Comparison of ENCODE assay signal across 16 cellular contexts in the genomic region with DNA sequence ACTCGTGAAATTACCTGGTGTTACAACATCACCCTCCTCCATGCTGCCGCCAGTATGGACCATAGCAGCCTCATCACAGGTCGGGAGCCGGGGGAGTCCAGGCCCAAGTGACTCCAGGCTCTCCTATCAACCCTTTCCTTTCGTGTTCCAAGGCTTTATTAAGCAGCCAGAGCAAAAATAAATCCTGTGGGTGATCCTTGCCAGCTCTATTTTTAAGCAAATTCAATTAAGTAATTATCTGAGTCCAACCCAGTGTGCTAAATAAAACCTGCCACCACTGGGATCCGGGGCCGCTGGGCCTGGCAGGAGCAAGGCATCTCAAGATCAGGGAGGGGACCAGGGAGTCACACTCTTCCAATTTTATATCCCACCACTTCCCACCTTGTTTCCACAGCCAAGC.
DNase-seq lines count a peak whose midpoint lies in the region; ATAC-seq and TF ChIP-seq lines count a peak whose summit lies in the region.
"Had no signal": no experiment of that assay in that cellular context is flagged by ENCODE, and none has a peak within 500 bp of the region (broad histone marks: within the 10 kb centered on the region; RNA-seq: fewer than 3 reads in every experiment).

No MANE protein-coding gene starts in this region.

- H3K9me3 ChIP-seq in heart left ventricle (no peaks in the 10 kb centered on the region), left ventricle myocardium inferior (replicated peaks) (no peaks in the 10 kb centered on the region)

- 46 to 49% (median 49%) methylated on average over 7 of the region's 7 CpGs for WGBS in heart left ventricle, 4 donors

- H3K4me1 ChIP-seq in heart left ventricle: peaks cover 0 to 3% (median 0%) of the 10 kb centered on the region in 12 donors
- no peaks in the 10 kb centered on the region for H3K4me1 ChIP-seq in left ventricle myocardium inferior

- intact Hi-C loops in heart left ventricle (cut with DNase I): loop anchor here in 1 of 10 donors (10.0 kb wide), 1 partner anchor 77 kb away; a partner anchor contains a TSS
- intact Hi-C loops in cardiac septum (cut with DNase I): no loop called here
- intact Hi-C loops in left ventricle myocardium inferior (cut with micrococcal nuclease): no loop called here

- ATAC-seq in heart left ventricle (peak; percentile 32 to 78 (median 60)), HG03342 (IDR thresholded peaks at IDR 0.05; ENCODE audit: unreplicated experiment) (no peak)

- TF ChIP-seq CTCF in heart left ventricle (IDR thresholded peaks at IDR 0.05) (no peak), left ventricle myocardium inferior (IDR thresholded peaks at IDR 0.05; ENCODE audit: borderline replicate concordance) (no peak)

- no peaks in the 10 kb centered on the region for H3K36me3 ChIP-seq in heart left ventricle
- no peaks in the 10 kb centered on the region for H3K36me3 ChIP-seq in left ventricle myocardium inferior

- DNase-seq in heart left ventricle (peak in 1 of 5 donors; percentile 27), cardiac septum (ENCODE audit: low spot score) (no peak), NCI-H82 (lab: John Stamatoyannopoulos, UW) (peak; percentile 55), left ventricle myocardium inferior (peak; percentile 15), NCI-H226 (no peak)
- DNase-seq: C1 segment of cervical spinal cord; Calu3; CD4-positive, alpha-beta memory T cell; COR-L47; DMS53; DMS79 treated with DMSO at 0.1 percent for 48 hours; GF-D8; GM23248; H7; HCEC 1CT had no signal

- H3K4me3 ChIP-seq in heart left ventricle (no peak overlapping the region), left ventricle myocardium inferior (no peak overlapping the region)
- H3K4me3 ChIP-seq: GM23248 had no signal

- H3K27me3 ChIP-seq in heart left ventricle (peaks cover 0 to 12% (median 0%) of the 10 kb centered on the region in 9 donors), left ventricle myocardium inferior (ENCODE audit: low read depth) (no peaks in the 10 kb centered on the region)

- no peak overlapping the region for H3K27ac ChIP-seq in heart left ventricle
- H3K27ac ChIP-seq in left ventricle myocardium inferior (replicated peaks): no peak overlapping the region
- H3K27ac ChIP-seq: GM23248 had no signal

- TF ChIP-seq POLR2A in heart left ventricle (IDR thresholded peaks at IDR 0.05): no peak

Comparison
In these comparisons a context has a peak if more than half of its experiments do, and no peak if none do; other contexts are left out.
1. DNase-seq: peak in NCI-H82 (single experiment) and left ventricle myocardium inferior (single experiment); none in cardiac septum (single experiment) and NCI-H226 (single experiment).